In genomic region chr6:126831461-126831860, GRCh38 we compare ENCODE assay signal across 18 cellular contexts.
A peak's percentile ranks its signal among the peaks of the same experiment; 100 is the strongest.
DNase-seq lines count a peak whose midpoint lies in the region; ATAC-seq and TF ChIP-seq lines count a peak whose summit lies in the region.
"Had no signal": no experiment of that assay in that cellular context is flagged by ENCODE, and none has a peak within 500 bp of the region (broad histone marks: within the 10 kb centered on the region; RNA-seq: fewer than 3 reads in every experiment).

No MANE protein-coding gene starts in this region.

- no peaks in the 10 kb centered on the region for H3K4me1 ChIP-seq in A673 (ENCODE audit: insufficient read depth, low read length, poor library complexity, severe bottlenecking)
- H3K4me1 ChIP-seq in psoas muscle, result no peaks in the 10 kb centered on the region

- H3K27ac Mint-ChIP-seq in mesothelial cell of epicardium, result peak overlapping the region; percentile 57
- H3K27ac Mint-ChIP-seq in naive thymus-derived CD8-positive, alpha-beta T cell, result no peak overlapping the region
- H3K27ac Mint-ChIP-seq: B cell; CD4-positive, alpha-beta T cell; H9 had no signal

- no peak overlapping the region for H3K27ac ChIP-seq in A673 (ENCODE audit: low read depth, low read length, poor library complexity, severe bottlenecking)
- no peak overlapping the region for H3K27ac ChIP-seq in psoas muscle
- H3K27ac ChIP-seq: 22Rv1, HL-60 had no signal

- H3K36me3 ChIP-seq in A673 (ENCODE audit: insufficient read depth, low read length, poor library complexity, severe bottlenecking) (no peaks in the 10 kb centered on the region), psoas muscle (ENCODE audit: insufficient read depth in 1 of 2, low read depth in 1 of 2) (no peaks in the 10 kb centered on the region)

- no peaks in the 10 kb centered on the region for H3K9me3 ChIP-seq in A673 (ENCODE audit: low read depth, low read length, poor library complexity, severe bottlenecking)
- H3K9me3 ChIP-seq in psoas muscle, result no peaks in the 10 kb centered on the region

- no peak overlapping the region for H3K4me3 Mint-ChIP-seq in mesothelial cell of epicardium
- H3K4me3 Mint-ChIP-seq in naive thymus-derived CD8-positive, alpha-beta T cell, result no peak overlapping the region
- H3K4me3 Mint-ChIP-seq: B cell; CD4-positive, alpha-beta T cell; H9 had no signal

- peaks cover 8% of the 10 kb centered on the region for H3K4me1 Mint-ChIP-seq in mesothelial cell of epicardium
- H3K4me1 Mint-ChIP-seq in naive thymus-derived CD8-positive, alpha-beta T cell, result no peaks in the 10 kb centered on the region
- H3K4me1 Mint-ChIP-seq: B cell, H9 had no signal

- WGBS in psoas muscle, 3 donors, result 68 to 87% (median 74%) methylated on average over 5 of the region's 5 CpGs

- CTCF ChIA-PET in A673 (lab: Charles Lee), result no interaction called here

- in situ Hi-C loops in astrocyte of the spinal cord (cut with HindIII; ENCODE audit: low sequenced_read_pairs), result no loop called here

- H3K4me3 ChIP-seq in A673 (ENCODE audit: low read depth, low read length, poor library complexity, severe bottlenecking) (no peak overlapping the region), astrocyte of the spinal cord (ENCODE audit: low read depth, low read length) (no peak overlapping the region), psoas muscle (no peak overlapping the region)

- peaks cover 12% of the 10 kb centered on the region for H3K9me3 Mint-ChIP-seq in mesothelial cell of epicardium
- peaks cover 0 to 8% (median 0%) of the 10 kb centered on the region in 9 donors for H3K9me3 Mint-ChIP-seq in naive thymus-derived CD8-positive, alpha-beta T cell
- H3K9me3 Mint-ChIP-seq: CD4-positive, alpha-beta T cell; H9 had no signal

- H3K27me3 ChIP-seq in A673 (replicated peaks; ENCODE audit: insufficient read depth, low read depth, low read length, poor library complexity) (no peaks in the 10 kb centered on the region), psoas muscle (ENCODE audit: insufficient read depth in 3 of 3, low read length in 2 of 3) (no peaks in the 10 kb centered on the region)

- H3K36me3 Mint-ChIP-seq in mesothelial cell of epicardium, result no peaks in the 10 kb centered on the region
- no peaks in the 10 kb centered on the region for H3K36me3 Mint-ChIP-seq in naive thymus-derived CD8-positive, alpha-beta T cell

- POLR2A ChIA-PET in A673 (lab: Charles Lee; ENCODE audit: low non-redundant PET), result no interaction called here
- POLR2A ChIA-PET in naive thymus-derived CD8-positive, alpha-beta T cell (lab: Charles Lee), result no interaction called here

- DNase-seq in A673 (ENCODE audit: low spot score), result peak; percentile 32
- peak; percentile 64 for DNase-seq in astrocyte of the spinal cord (ENCODE audit: low read depth, low spot score)
- peak; percentile 47 for DNase-seq in dermis blood vessel endothelial cell
- no peak for DNase-seq in mesothelial cell of epicardium (ENCODE audit: low spot score in 2 of 2, unreplicated experiment in 2 of 2)
- no peak for DNase-seq in naive thymus-derived CD8-positive, alpha-beta T cell
- no peak for DNase-seq in stimulated activated CD4-positive, alpha-beta T cell treated with anti-CD3 and anti-CD28 coated beads, Interleukin-2, amount 100 ng/mL, for 48 hours
- no peak for DNase-seq in psoas muscle
- no peak for DNase-seq in AG20443 (ENCODE audit: low spot score)
- DNase-seq: ACHN; C1 segment of cervical spinal cord; CD4-positive, alpha-beta T cell; DMS79; EL; GOT3; H9 had no signal

- no peak for TF ChIP-seq CTCF in A673 (conservative IDR thresholded peaks at IDR 0.05; ENCODE audit: low read depth, low read length)
- TF ChIP-seq CTCF in astrocyte of the spinal cord (IDR thresholded peaks at IDR 0.05; ENCODE audit: low read depth, low read length), result no peak
- no peak for TF ChIP-seq CTCF in mesothelial cell of epicardium (IDR thresholded peaks at IDR 0.05; ENCODE audit: unreplicated experiment)
- no peak for TF ChIP-seq CTCF in psoas muscle (IDR thresholded peaks at IDR 0.05)

- ATAC-seq in naive thymus-derived CD8-positive, alpha-beta T cell, result no peak
- ATAC-seq in psoas muscle, result no peak

- intact Hi-C loops in A673 (cut with micrococcal nuclease; ENCODE audit: unreplicated experiment), result no loop called here
- intact Hi-C loops in psoas muscle (cut with DNase I), result no loop called here

- H3K27me3 Mint-ChIP-seq in mesothelial cell of epicardium (ENCODE audit: low read depth), result no peaks in the 10 kb centered on the region
- no peaks in the 10 kb centered on the region for H3K27me3 Mint-ChIP-seq in naive thymus-derived CD8-positive, alpha-beta T cell
- H3K27me3 Mint-ChIP-seq: B cell; CD4-positive, alpha-beta T cell had no signal

- no TSS peak for BruUV-seq in A673 (replicated peaks; lab: Mats Ljungman, UMichigan)

Comparison
In these comparisons a context has a peak if more than half of its experiments do, and no peak if none do; other contexts are left out.
1. DNase-seq: peak in A673 (single experiment), astrocyte of the spinal cord (single experiment) and dermis blood vessel endothelial cell (single experiment); none in mesothelial cell of epicardium (0 of 2), naive thymus-derived CD8-positive, alpha-beta T cell (0 of 10), stimulated activated CD4-positive, alpha-beta T cell treated with anti-CD3 and anti-CD28 coated beads, Interleukin-2, amount 100 ng/mL, for 48 hours (0 of 2), psoas muscle (0 of 2) and AG20443 (single experiment).